In the genomic region with DNA sequence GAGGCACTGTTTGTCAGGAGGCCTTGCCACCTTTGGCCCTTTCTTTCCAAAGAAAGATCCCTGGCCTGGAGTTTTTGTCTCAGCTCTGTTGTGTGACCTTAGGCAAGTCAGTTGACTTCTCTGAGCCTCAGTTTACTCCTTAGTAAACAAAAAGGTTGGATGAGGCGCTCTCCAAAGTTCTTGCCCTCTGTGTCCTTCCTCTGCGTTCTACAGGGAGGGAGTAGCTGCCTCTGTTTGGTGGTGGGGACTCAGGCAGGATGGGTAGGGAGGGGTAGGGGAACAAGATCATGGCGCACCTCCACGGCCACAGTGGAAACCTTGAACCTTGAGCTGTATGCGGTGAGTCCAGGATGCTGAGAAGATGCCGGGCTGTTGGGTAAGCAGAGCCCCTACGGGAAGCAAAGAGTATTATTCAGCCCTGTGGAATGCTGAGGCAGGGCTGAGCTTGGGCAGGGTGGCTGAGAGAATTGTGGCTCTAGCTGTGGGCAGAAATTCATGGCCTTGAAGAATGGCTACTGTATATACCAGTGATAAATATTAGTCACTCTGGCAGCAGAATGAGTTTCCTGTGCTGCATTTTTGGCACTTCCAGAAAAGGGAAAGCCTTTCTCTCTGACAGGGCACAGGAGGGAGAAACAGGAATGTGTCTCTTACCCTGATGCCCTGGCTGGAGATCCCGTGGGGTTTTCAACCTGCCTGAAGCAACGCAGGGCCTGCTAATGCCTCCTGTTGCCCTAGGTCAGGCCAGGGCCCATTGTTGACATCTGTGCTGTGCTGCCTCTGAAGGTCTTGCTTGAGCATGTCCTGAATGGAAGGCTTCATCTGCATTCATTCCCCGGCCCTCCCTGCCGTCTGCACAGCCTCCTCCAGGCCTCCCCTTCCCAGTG, we compare ENCODE assay signal across 1 cellular context.
TF ChIP-seq lines count a peak whose summit lies in the region.

No MANE protein-coding gene starts in this region.

TF ChIP-seq in HepG2, 621 proteins besides CTCF, POLR2A, EP300 and RAD21 (continued from another document and continues in another):
- TF ChIP-seq, protein P1, sequence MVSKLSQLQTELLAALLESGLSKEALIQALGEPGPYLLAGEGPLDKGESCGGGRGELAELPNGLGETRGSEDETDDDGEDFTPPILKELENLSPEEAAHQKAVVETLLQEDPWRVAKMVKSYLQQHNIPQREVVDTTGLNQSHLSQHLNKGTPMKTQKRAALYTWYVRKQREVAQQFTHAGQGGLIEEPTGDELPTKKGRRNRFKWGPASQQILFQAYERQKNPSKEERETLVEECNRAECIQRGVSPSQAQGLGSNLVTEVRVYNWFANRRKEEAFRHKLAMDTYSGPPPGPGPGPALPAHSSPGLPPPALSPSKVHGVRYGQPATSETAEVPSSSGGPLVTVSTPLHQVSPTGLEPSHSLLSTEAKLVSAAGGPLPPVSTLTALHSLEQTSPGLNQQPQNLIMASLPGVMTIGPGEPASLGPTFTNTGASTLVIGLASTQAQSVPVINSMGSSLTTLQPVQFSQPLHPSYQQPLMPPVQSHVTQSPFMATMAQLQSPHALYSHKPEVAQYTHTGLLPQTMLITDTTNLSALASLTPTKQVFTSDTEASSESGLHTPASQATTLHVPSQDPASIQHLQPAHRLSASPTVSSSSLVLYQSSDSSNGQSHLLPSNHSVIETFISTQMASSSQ (IDR thresholded peaks at IDR 0.05; ENCODE audit: low read depth), result no peak
- TF ChIP-seq, protein P1 (CRISPR knock-in tag; IDR thresholded peaks at IDR 0.05; ENCODE audit: borderline replicate concordance), result peak; percentile 65; the same call in 1 of the 2 replicates
- TF ChIP-seq ZNF547 (CRISPR knock-in tag; IDR thresholded peaks at IDR 0.05) (no peak), ZNF350 (CRISPR knock-in tag; IDR thresholded peaks at IDR 0.05; ENCODE audit: borderline replicate concordance, low read depth) (peak; percentile 51; the same call in 1 of the 2 replicates), MXD4 (CRISPR knock-in tag; IDR thresholded peaks at IDR 0.05) (peak; percentile 56; the same call in 1 of the 2 replicates), ZNF644 (CRISPR knock-in tag; IDR thresholded peaks at IDR 0.05; ENCODE audit: low read depth) (peak; percentile 97), YY1 (IDR thresholded peaks at IDR 0.05; ENCODE audit: insufficient read depth, insufficient replicate concordance, low read depth, low read length) (peak; percentile 53), ZKSCAN8 (CRISPR knock-in tag; IDR thresholded peaks at IDR 0.05; ENCODE audit: borderline replicate concordance) (peak; percentile 65; the same call in 1 of the 2 replicates), GZF1 (CRISPR knock-in tag; IDR thresholded peaks at IDR 0.05) (no peak), KAT7 (CRISPR knock-in tag; IDR thresholded peaks at IDR 0.05; ENCODE audit: borderline replicate concordance) (peak; percentile 69; the same call in 1 of the 2 replicates), MED1 (CRISPR knock-in tag; IDR thresholded peaks at IDR 0.05) (peak; percentile 89), PITX1 (CRISPR knock-in tag; IDR thresholded peaks at IDR 0.05) (peak; percentile 39; the same call in 1 of the 2 replicates), ZNF607 (CRISPR knock-in tag; IDR thresholded peaks at IDR 0.05; ENCODE audit: borderline replicate concordance) (no peak), WIZ (CRISPR knock-in tag; IDR thresholded peaks at IDR 0.05) (no peak), NR2F6 (IDR thresholded peaks at IDR 0.05) (no peak), NR2F6 (CRISPR knock-in tag; IDR thresholded peaks at IDR 0.05) (peak; percentile 76), ZNF549 (CRISPR knock-in tag; IDR thresholded peaks at IDR 0.05) (no peak), SP5 (CRISPR knock-in tag; IDR thresholded peaks at IDR 0.05; ENCODE audit: borderline replicate concordance, low read depth) (peak; percentile 40; the same call in 1 of the 2 replicates), JUND (CRISPR knock-in tag; IDR thresholded peaks at IDR 0.05) (peak; percentile 89), GATAD1 (CRISPR knock-in tag; IDR thresholded peaks at IDR 0.05) (peak; percentile 63), SAP130 (CRISPR knock-in tag; IDR thresholded peaks at IDR 0.05; ENCODE audit: low read depth) (peak; percentile 82), CEBPB (IDR thresholded peaks at IDR 0.05; ENCODE audit: borderline replicate concordance, low read depth, low read length) (peak; percentile 79; the same call in 1 of the 2 replicates), HDAC2 (CRISPR knock-in tag; IDR thresholded peaks at IDR 0.05) (peak; percentile 93), ZSCAN21 (CRISPR knock-in tag; IDR thresholded peaks at IDR 0.05; ENCODE audit: borderline replicate concordance) (no peak), ZNF773 (CRISPR knock-in tag; IDR thresholded peaks at IDR 0.05; ENCODE audit: borderline replicate concordance) (no peak), ZNF674 (CRISPR knock-in tag; IDR thresholded peaks at IDR 0.05; ENCODE audit: low read depth) (no peak), KDM5B (CRISPR knock-in tag; IDR thresholded peaks at IDR 0.05; ENCODE audit: borderline replicate concordance) (peak; percentile 54; the same call in 1 of the 2 replicates), TGIF2 (CRISPR knock-in tag; IDR thresholded peaks at IDR 0.05) (0 out of 2 replicates have a peak, but pooled peaks have one; percentile 1), JUNB (CRISPR knock-in tag; IDR thresholded peaks at IDR 0.05; ENCODE audit: borderline replicate concordance) (peak; percentile 75; the same call in 1 of the 2 replicates), NCOA2 (CRISPR knock-in tag; IDR thresholded peaks at IDR 0.05) (peak; percentile 92), ZMYM2 (CRISPR knock-in tag; IDR thresholded peaks at IDR 0.05) (0 out of 2 replicates have a peak, but pooled peaks have one; percentile 61), PAF1 (CRISPR knock-in tag; IDR thresholded peaks at IDR 0.05) (peak; percentile 70; the same call in 1 of the 2 replicates), TP53 (CRISPR knock-in tag; conservative IDR thresholded peaks at IDR 0.05) (0 out of 2 replicates have a peak, but pooled peaks have one; percentile 59), SMARCC2 (IDR thresholded peaks at IDR 0.05) (no peak), ZNF484 (CRISPR knock-in tag; IDR thresholded peaks at IDR 0.05; ENCODE audit: borderline replicate concordance, low read depth) (no peak)
- TF ChIP-seq, protein P2, sequence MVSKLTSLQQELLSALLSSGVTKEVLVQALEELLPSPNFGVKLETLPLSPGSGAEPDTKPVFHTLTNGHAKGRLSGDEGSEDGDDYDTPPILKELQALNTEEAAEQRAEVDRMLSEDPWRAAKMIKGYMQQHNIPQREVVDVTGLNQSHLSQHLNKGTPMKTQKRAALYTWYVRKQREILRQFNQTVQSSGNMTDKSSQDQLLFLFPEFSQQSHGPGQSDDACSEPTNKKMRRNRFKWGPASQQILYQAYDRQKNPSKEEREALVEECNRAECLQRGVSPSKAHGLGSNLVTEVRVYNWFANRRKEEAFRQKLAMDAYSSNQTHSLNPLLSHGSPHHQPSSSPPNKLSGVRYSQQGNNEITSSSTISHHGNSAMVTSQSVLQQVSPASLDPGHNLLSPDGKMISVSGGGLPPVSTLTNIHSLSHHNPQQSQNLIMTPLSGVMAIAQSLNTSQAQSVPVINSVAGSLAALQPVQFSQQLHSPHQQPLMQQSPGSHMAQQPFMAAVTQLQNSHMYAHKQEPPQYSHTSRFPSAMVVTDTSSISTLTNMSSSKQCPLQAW (CRISPR knock-in tag; IDR thresholded peaks at IDR 0.05), result peak; percentile 53
- TF ChIP-seq, protein P3, sequence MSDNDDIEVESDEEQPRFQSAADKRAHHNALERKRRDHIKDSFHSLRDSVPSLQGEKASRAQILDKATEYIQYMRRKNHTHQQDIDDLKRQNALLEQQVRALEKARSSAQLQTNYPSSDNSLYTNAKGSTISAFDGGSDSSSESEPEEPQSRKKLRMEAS (IDR thresholded peaks at IDR 0.05), result peak; percentile 54; the same call in 1 of the 2 replicates
- TF ChIP-seq, protein P4, sequence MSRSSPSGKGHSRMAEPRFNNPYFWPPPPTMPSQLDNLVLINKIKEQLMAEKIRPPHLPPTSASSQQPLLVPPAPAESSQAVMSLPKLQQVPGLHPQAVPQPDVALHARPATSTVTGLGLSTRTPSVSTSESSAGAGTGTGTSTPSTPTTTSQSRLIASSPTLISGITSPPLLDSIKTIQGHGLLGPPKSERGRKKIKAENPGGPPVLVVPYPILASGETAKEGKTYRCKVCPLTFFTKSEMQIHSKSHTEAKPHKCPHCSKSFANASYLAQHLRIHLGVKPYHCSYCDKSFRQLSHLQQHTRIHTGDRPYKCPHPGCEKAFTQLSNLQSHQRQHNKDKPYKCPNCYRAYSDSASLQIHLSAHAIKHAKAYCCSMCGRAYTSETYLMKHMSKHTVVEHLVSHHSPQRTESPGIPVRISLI (CRISPR knock-in tag; IDR thresholded peaks at IDR 0.05; ENCODE audit: borderline replicate concordance), result peak; percentile 35; the same call in 1 of the 2 replicates
- TF ChIP-seq, protein P5, sequence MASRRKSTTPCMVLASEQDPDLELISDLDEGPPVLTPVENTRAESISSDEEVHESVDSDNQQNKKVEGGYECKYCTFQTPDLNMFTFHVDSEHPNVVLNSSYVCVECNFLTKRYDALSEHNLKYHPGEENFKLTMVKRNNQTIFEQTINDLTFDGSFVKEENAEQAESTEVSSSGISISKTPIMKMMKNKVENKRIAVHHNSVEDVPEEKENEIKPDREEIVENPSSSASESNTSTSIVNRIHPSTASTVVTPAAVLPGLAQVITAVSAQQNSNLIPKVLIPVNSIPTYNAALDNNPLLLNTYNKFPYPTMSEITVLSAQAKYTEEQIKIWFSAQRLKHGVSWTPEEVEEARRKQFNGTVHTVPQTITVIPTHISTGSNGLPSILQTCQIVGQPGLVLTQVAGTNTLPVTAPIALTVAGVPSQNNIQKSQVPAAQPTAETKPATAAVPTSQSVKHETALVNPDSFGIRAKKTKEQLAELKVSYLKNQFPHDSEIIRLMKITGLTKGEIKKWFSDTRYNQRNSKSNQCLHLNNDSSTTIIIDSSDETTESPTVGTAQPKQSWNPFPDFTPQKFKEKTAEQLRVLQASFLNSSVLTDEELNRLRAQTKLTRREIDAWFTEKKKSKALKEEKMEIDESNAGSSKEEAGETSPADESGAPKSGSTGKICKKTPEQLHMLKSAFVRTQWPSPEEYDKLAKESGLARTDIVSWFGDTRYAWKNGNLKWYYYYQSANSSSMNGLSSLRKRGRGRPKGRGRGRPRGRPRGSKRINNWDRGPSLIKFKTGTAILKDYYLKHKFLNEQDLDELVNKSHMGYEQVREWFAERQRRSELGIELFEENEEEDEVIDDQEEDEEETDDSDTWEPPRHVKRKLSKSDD (CRISPR knock-in tag; IDR thresholded peaks at IDR 0.05; ENCODE audit: low read depth), result no peak
- TF ChIP-seq, protein P6, sequence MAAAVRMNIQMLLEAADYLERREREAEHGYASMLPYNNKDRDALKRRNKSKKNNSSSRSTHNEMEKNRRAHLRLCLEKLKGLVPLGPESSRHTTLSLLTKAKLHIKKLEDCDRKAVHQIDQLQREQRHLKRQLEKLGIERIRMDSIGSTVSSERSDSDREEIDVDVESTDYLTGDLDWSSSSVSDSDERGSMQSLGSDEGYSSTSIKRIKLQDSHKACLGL (CRISPR knock-in tag; IDR thresholded peaks at IDR 0.05), result no peak
- TF ChIP-seq, protein P7, sequence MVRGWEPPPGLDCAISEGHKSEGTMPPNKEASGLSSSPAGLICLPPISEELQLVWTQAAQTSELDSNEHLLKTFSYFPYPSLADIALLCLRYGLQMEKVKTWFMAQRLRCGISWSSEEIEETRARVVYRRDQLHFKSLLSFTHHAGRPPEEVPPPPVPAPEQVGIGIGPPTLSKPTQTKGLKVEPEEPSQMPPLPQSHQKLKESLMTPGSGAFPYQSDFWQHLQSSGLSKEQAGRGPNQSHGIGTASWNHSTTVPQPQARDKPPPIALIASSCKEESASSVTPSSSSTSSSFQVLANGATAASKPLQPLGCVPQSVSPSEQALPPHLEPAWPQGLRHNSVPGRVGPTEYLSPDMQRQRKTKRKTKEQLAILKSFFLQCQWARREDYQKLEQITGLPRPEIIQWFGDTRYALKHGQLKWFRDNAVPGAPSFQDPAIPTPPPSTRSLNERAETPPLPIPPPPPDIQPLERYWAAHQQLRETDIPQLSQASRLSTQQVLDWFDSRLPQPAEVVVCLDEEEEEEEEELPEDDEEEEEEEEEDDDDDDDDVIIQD (CRISPR knock-in tag; IDR thresholded peaks at IDR 0.05; ENCODE audit: low read depth), result peak; percentile 68; the same call in 1 of the 2 replicates
- TF ChIP-seq, protein P8, sequence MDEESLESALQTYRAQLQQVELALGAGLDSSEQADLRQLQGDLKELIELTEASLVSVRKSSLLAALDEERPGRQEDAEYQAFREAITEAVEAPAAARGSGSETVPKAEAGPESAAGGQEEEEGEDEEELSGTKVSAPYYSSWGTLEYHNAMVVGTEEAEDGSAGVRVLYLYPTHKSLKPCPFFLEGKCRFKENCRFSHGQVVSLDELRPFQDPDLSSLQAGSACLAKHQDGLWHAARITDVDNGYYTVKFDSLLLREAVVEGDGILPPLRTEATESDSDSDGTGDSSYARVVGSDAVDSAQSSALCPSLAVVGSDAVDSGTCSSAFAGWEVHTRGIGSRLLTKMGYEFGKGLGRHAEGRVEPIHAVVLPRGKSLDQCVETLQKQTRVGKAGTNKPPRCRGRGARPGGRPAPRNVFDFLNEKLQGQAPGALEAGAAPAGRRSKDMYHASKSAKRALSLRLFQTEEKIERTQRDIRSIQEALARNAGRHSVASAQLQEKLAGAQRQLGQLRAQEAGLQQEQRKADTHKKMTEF (CRISPR knock-in tag; IDR thresholded peaks at IDR 0.05), result peak; percentile 84
- TF ChIP-seq, protein P9, sequence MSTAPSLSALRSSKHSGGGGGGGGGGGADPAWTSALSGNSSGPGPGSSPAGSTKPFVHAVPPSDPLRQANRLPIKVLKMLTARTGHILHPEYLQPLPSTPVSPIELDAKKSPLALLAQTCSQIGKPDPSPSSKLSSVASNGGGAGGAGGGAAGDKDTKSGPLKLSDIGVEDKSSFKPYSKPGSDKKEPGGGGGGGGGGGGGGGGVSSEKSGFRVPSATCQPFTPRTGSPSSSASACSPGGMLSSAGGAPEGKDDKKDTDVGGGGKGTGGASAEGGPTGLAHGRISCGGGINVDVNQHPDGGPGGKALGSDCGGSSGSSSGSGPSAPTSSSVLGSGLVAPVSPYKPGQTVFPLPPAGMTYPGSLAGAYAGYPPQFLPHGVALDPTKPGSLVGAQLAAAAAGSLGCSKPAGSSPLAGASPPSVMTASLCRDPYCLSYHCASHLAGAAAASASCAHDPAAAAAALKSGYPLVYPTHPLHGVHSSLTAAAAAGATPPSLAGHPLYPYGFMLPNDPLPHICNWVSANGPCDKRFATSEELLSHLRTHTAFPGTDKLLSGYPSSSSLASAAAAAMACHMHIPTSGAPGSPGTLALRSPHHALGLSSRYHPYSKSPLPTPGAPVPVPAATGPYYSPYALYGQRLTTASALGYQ (CRISPR knock-in tag; IDR thresholded peaks at IDR 0.05), result peak; percentile 49; the same call in 1 of the 2 replicates
